Comparison of ENCODE assay signal across 15 cellular contexts in genomic region chr11:87355614-87356013, GRCh38.
DNase-seq lines count a peak whose midpoint lies in the region; ATAC-seq and TF ChIP-seq lines count a peak whose summit lies in the region.
"Had no signal": no experiment of that assay in that cellular context is flagged by ENCODE, and none has a peak within 500 bp of the region (broad histone marks: within the 10 kb centered on the region; RNA-seq: fewer than 3 reads in every experiment).

No MANE protein-coding gene starts in this region.

- H3K9me3 ChIP-seq in right atrium auricular region (no peaks in the 10 kb centered on the region), ascending aorta (no peaks in the 10 kb centered on the region)
- H3K9me3 ChIP-seq: HAP-1 had no signal

- H3K4me3 ChIP-seq in right atrium auricular region: no peak overlapping the region
- no peak overlapping the region for H3K4me3 ChIP-seq in ascending aorta
- H3K4me3 ChIP-seq: HAP-1 had no signal

- H3K4me3 Mint-ChIP-seq in stimulated activated naive CD8-positive, alpha-beta T cell treated with anti-CD3 and anti-CD28 coated beads, Interleukin-15, Interleukin-2, amounts not matched to agents 100 ng/mL and 50 ng/mL, for 24 hours: no peak overlapping the region
- H3K4me3 Mint-ChIP-seq in stimulated activated memory B cell treated with anti-CD40 and anti-IgM and Interleukin-4, amounts not matched to agents 10 μg/mL and 1 μg/mL and 100 μg/mL, for 72 hours: no peak overlapping the region
- H3K4me3 Mint-ChIP-seq: CD14-positive monocyte; CD8-positive, alpha-beta T cell had no signal

- peaks cover 10% of the 10 kb centered on the region for H3K27me3 Mint-ChIP-seq in stimulated activated naive CD8-positive, alpha-beta T cell treated with anti-CD3 and anti-CD28 coated beads, Interleukin-15, Interleukin-2, amounts not matched to agents 100 ng/mL and 50 ng/mL, for 24 hours
- H3K27me3 Mint-ChIP-seq in stimulated activated memory B cell treated with anti-CD40 and anti-IgM and Interleukin-4, amounts not matched to agents 10 μg/mL and 1 μg/mL and 100 μg/mL, for 72 hours: no peaks in the 10 kb centered on the region

- ATAC-seq in Right ventricle myocardium superior (ENCODE audit: poor library complexity): peak; percentile 20
- no peak for ATAC-seq in stimulated activated naive CD8-positive, alpha-beta T cell treated with anti-CD3 and anti-CD28 coated beads, Interleukin-15, Interleukin-2, amounts not matched to agents 100 U/mL and 50 U/mL, for 24 hours
- ATAC-seq in stimulated activated memory B cell treated with anti-CD40 and anti-IgM and Interleukin-4, amounts not matched to agents 10 μg/mL and 1 μg/mL and 100 μg/mL, for 72 hours: no peak
- ATAC-seq: CD8-positive, alpha-beta T cell had no signal

- DNase-seq in Right ventricle myocardium superior (peak; percentile 56), right atrium auricular region (ENCODE audit: low spot score) (no peak), ascending aorta (ENCODE audit: low spot score in 2 of 2) (no peak), NCI-H1048 (lab: John Stamatoyannopoulos, UW) (no peak), NCI-H146 treated with DMSO at 0.1 percent for 48 hours (lab: John Stamatoyannopoulos, UW; ENCODE audit: unreplicated experiment) (no peak)
- no peak for DNase-seq in stimulated activated naive CD8-positive, alpha-beta T cell treated with anti-CD3 and anti-CD28 coated beads, Interleukin-15, Interleukin-2, amounts not matched to agents 100 U/mL and 50 U/mL, for 24 hours
- DNase-seq: CD8-positive, alpha-beta T cell; COR-L47; DND-41; GDM1 had no signal

- H3K27ac ChIP-seq in right atrium auricular region (no peak overlapping the region), ascending aorta (peak overlapping the region; percentile 41 to 53)
- H3K27ac ChIP-seq: 22Rv1 had no signal

- peak overlapping the region; percentile 51 for H3K27ac Mint-ChIP-seq in stimulated activated naive CD8-positive, alpha-beta T cell treated with anti-CD3 and anti-CD28 coated beads, Interleukin-15, Interleukin-2, amounts not matched to agents 100 ng/mL and 50 ng/mL, for 24 hours
- peak overlapping the region; percentile 21 for H3K27ac Mint-ChIP-seq in stimulated activated memory B cell treated with anti-CD40 and anti-IgM and Interleukin-4, amounts not matched to agents 10 μg/mL and 1 μg/mL and 100 μg/mL, for 72 hours
- H3K27ac Mint-ChIP-seq: CD14-positive monocyte; CD8-positive, alpha-beta T cell had no signal

- intact Hi-C loops in Right ventricle myocardium superior (cut with DNase I) (no loop called here), ascending aorta (cut with DNase I) (no loop called here)

- H3K4me1 ChIP-seq in right atrium auricular region (peaks cover 0 to 30% of the 10 kb centered on the region in 2 donors), ascending aorta (peaks cover 0 to 15% of the 10 kb centered on the region in 2 donors)
- H3K4me1 ChIP-seq: HAP-1 had no signal

- no peak for TF ChIP-seq CTCF in right atrium auricular region (IDR thresholded peaks at IDR 0.05)
- TF ChIP-seq CTCF in ascending aorta (IDR thresholded peaks at IDR 0.05): no peak

- peaks cover 9% of the 10 kb centered on the region for H3K4me1 Mint-ChIP-seq in stimulated activated naive CD8-positive, alpha-beta T cell treated with anti-CD3 and anti-CD28 coated beads, Interleukin-15, Interleukin-2, amounts not matched to agents 100 ng/mL and 50 ng/mL, for 24 hours (ENCODE audit: low read depth)
- peaks cover 14% of the 10 kb centered on the region for H3K4me1 Mint-ChIP-seq in stimulated activated memory B cell treated with anti-CD40 and anti-IgM and Interleukin-4, amounts not matched to agents 10 μg/mL and 1 μg/mL and 100 μg/mL, for 72 hours

- no peaks in the 10 kb centered on the region for H3K36me3 ChIP-seq in right atrium auricular region
- H3K36me3 ChIP-seq in ascending aorta: no peaks in the 10 kb centered on the region
- H3K36me3 ChIP-seq: HAP-1 had no signal

- no peaks in the 10 kb centered on the region for H3K9me3 Mint-ChIP-seq in stimulated activated naive CD8-positive, alpha-beta T cell treated with anti-CD3 and anti-CD28 coated beads, Interleukin-15, Interleukin-2, amounts not matched to agents 100 ng/mL and 50 ng/mL, for 24 hours
- H3K9me3 Mint-ChIP-seq in stimulated activated memory B cell treated with anti-CD40 and anti-IgM and Interleukin-4, amounts not matched to agents 10 μg/mL and 1 μg/mL and 100 μg/mL, for 72 hours: no peaks in the 10 kb centered on the region
- H3K9me3 Mint-ChIP-seq: CD8-positive, alpha-beta T cell had no signal

- H3K36me3 Mint-ChIP-seq in stimulated activated naive CD8-positive, alpha-beta T cell treated with anti-CD3 and anti-CD28 coated beads, Interleukin-15, Interleukin-2, amounts not matched to agents 100 ng/mL and 50 ng/mL, for 24 hours (ENCODE audit: low read depth): no peaks in the 10 kb centered on the region
- H3K36me3 Mint-ChIP-seq in stimulated activated memory B cell treated with anti-CD40 and anti-IgM and Interleukin-4, amounts not matched to agents 10 μg/mL and 1 μg/mL and 100 μg/mL, for 72 hours: no peaks in the 10 kb centered on the region
- H3K36me3 Mint-ChIP-seq: CD14-positive monocyte; CD8-positive, alpha-beta T cell had no signal

- H3K27me3 ChIP-seq in right atrium auricular region (no peaks in the 10 kb centered on the region), ascending aorta (no peaks in the 10 kb centered on the region)

Comparison
In these comparisons a context has a peak if more than half of its experiments do, and no peak if none do; other contexts are left out.
1. H3K27ac ChIP-seq: peak in ascending aorta (2 of 2); none in right atrium auricular region (0 of 2).